8 cellular contexts compared by ENCODE assay signal in genomic region chr12:32501835-32502333, GRCh38.
DNase-seq lines count a peak whose midpoint lies in the region; ATAC-seq and TF ChIP-seq lines count a peak whose summit lies in the region.

No MANE protein-coding gene starts in this region.

- ATAC-seq in activated naive CD4-positive, alpha-beta T cell treated with anti-CD3 and anti-CD28 coated beads, Interleukin-2, amount 50 U/mL, for 72 hours = no peak

- TF ChIP-seq POLR2A in tibial nerve (IDR thresholded peaks at IDR 0.05) = no peak

- peak in 1 of 2 donors; percentile 28 for TF ChIP-seq EP300 in tibial nerve (IDR thresholded peaks at IDR 0.05)

- 7 to 27% methylated on average over 6 of the region's 6 CpGs for WGBS in tibial nerve, 2 donors

- H3K9me3 Mint-ChIP-seq in activated naive CD4-positive, alpha-beta T cell treated with anti-CD3 and anti-CD28 coated beads, Interleukin-2, amount 50 U/mL, for 72 hours = no peaks in the 10 kb centered on the region

- H3K36me3 Mint-ChIP-seq in activated naive CD4-positive, alpha-beta T cell treated with anti-CD3 and anti-CD28 coated beads, Interleukin-2, amount 50 U/mL, for 72 hours = no peaks in the 10 kb centered on the region

- TF ChIP-seq CTCF in tibial nerve (IDR thresholded peaks at IDR 0.05) = no peak

- H3K9me3 ChIP-seq in tibial nerve = no peaks in the 10 kb centered on the region

- no peak overlapping the region for H3K27ac Mint-ChIP-seq in activated naive CD4-positive, alpha-beta T cell treated with anti-CD3 and anti-CD28 coated beads, Interleukin-2, amount 50 U/mL, for 72 hours

- peak overlapping the region in 3 of 4 donors; percentile 1 to 40 (median 23) for H3K4me3 ChIP-seq in tibial nerve

- peaks cover 0 to 71% (median 17%) of the 10 kb centered on the region in 4 donors for H3K4me1 ChIP-seq in tibial nerve

- H3K27me3 ChIP-seq in layer of hippocampus (ENCODE audit: control insufficient read depth, insufficient read depth, low read length) (no peaks in the 10 kb centered on the region), tibial nerve (no peaks in the 10 kb centered on the region)

- DNase-seq in Daoy (ENCODE audit: low read depth) (peak; percentile 44), NCI-H2196 (lab: John Stamatoyannopoulos, UW; ENCODE audit: unreplicated experiment) (peak; percentile 82), cerebellum (ENCODE audit: low spot score) (peak; percentile 70), tibial nerve (ENCODE audit: low spot score in 2 of 2) (peak in 1 of 2 donors; percentile 37), activated gamma-delta T cell (lab: John Stamatoyannopoulos, UW) (no peak)
- DNase-seq in activated naive CD4-positive, alpha-beta T cell treated with anti-CD3 and anti-CD28 coated beads, Interleukin-2, amount 50 U/mL, for 72 hours (ENCODE audit: low spot score in 2 of 2) = no peak
- no peak for DNase-seq in activated CD4-positive, alpha-beta T cell treated with anti-CD3 and anti-CD28 coated beads for 48 hours

- H3K27ac ChIP-seq in layer of hippocampus (ENCODE audit: low read depth, low read length) (peak overlapping the region; percentile 50), tibial nerve (peak overlapping the region; percentile 60 to 81 (median 66))

- no peaks in the 10 kb centered on the region for H3K36me3 ChIP-seq in tibial nerve

Comparison
In these comparisons a context has a peak if more than half of its experiments do, and no peak if none do; other contexts are left out.
1. DNase-seq: peak in Daoy (single experiment), NCI-H2196 (single experiment) and cerebellum (single experiment); none in activated naive CD4-positive, alpha-beta T cell treated with anti-CD3 and anti-CD28 coated beads, Interleukin-2, amount 50 U/mL, for 72 hours (0 of 2), activated gamma-delta T cell (single experiment) and activated CD4-positive, alpha-beta T cell treated with anti-CD3 and anti-CD28 coated beads for 48 hours (single experiment).